7 cellular contexts compared by ENCODE assay signal in the genomic region with DNA sequence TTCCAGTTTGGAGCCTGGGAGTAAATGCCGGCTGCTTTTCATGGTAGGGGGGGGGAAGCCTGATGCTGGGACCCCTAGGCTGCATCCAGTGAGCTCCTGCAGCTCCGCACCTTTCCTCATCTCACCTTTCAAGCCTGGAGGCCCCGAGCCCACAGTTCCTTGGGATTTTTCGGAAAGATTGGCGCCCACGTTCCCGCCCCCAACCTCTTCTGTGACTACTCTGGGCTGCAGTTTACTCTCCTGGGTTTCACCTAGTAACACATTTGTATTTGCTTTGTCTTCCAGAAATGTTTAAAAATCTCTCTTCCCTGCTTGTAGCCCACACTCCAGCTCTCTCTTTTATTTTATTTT.
"Had no signal": no experiment of that assay in that cellular context is flagged by ENCODE, and none has a peak within 500 bp of the region (broad histone marks: within the 10 kb centered on the region; RNA-seq: fewer than 3 reads in every experiment).

No MANE protein-coding gene starts in this region.

- FAIRE-seq: HepG2 had no signal

- H3K36me3 ChIP-seq: HAP-1 had no signal

- H3K36me3 Mint-ChIP-seq: IgD-negative memory B cell had no signal

- H3K4me3 Mint-ChIP-seq: HFFc6, IgD-negative memory B cell had no signal

- H3K4me1 ChIP-seq: HAP-1 had no signal

- H3K27ac ChIP-seq: HL-60 had no signal

- DNase-seq: GOT3, HFFc6, KBM-7 had no signal

- ATAC-seq: HepG2 had no signal

- H3K4me3 ChIP-seq: HAP-1 had no signal

- H3K9me3 ChIP-seq: HAP-1 had no signal

- H3K9me3 Mint-ChIP-seq: HFFc6 had no signal

- H3K27ac Mint-ChIP-seq: HFFc6, IgD-negative memory B cell had no signal
